ENCODE assay signal across 15 cellular contexts in the genomic region with DNA sequence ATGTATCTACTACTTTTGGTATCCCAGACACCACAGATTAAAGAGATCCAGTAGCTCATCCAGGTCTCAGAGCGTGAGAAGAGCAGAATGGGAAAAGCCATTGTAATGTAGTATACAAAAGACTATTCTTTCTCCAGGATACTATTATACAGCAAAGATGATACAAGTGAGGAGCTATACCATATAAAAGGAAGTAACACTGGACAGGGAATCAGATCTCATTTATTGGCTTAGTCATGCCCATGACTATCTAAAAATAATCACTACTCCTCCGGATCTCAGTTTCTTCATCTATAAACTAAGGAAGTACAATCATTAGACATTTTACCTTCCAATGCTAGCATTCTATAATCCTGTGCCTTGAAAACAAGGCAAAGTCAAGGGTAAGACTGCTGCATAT. TPM values are rescaled to one million over a fixed set of nuclear protein-coding genes. Genes with fewer than 3 reads are reported as not detected.
DNase-seq lines count a peak whose midpoint lies in the region; ATAC-seq and TF ChIP-seq lines count a peak whose summit lies in the region.
"Had no signal": no experiment of that assay in that cellular context is flagged by ENCODE, and none has a peak within 500 bp of the region (broad histone marks: within the 10 kb centered on the region; RNA-seq: fewer than 3 reads in every experiment).

No MANE protein-coding gene starts in this region.

- POLR2A ChIA-PET in PC-3 (lab: Charles Lee; ENCODE audit: unreplicated experiment), result no interaction called here

- CTCF ChIA-PET in PC-3 (lab: Charles Lee), result no interaction called here

- H3K36me3 ChIP-seq in PC-3 (ENCODE audit: low read depth, low read length) (peaks cover 15% of the 10 kb centered on the region), neutrophil (peaks cover 46% of the 10 kb centered on the region)

- intact Hi-C loops in natural killer cell (cut with micrococcal nuclease), result no loop called here
- intact Hi-C loops in PC-3 (cut with micrococcal nuclease), result no loop called here

- H3K36me3 Mint-ChIP-seq in natural killer cell, result no peaks in the 10 kb centered on the region
- peaks cover 10% of the 10 kb centered on the region for H3K36me3 Mint-ChIP-seq in natural killer cell treated with Interleukin-12 subunit alpha and Interleukin-12 subunit beta and Interleukin-15 and Interleukin-18, amount 100 ng/mL, for 72 hours

- H3K27ac ChIP-seq in PC-3 (ENCODE audit: low read length), result peak overlapping the region; percentile 77
- peak overlapping the region; percentile 39 for H3K27ac ChIP-seq in neutrophil
- H3K27ac ChIP-seq: A549 had no signal

- H3K79me2 ChIP-seq in PC-3 (ENCODE audit: low read length), result no peaks in the 10 kb centered on the region

- DNase-seq in natural killer cell, result no peak
- DNase-seq in natural killer cell treated with Interleukin-12 subunit alpha and Interleukin-12 subunit beta and Interleukin-15 and Interleukin-18, amount 100 ng/mL, for 72 hours (ENCODE audit: low spot score), result no peak
- peak; percentile 72 for DNase-seq in PC-3
- no peak for DNase-seq in NCI-H1048 (lab: John Stamatoyannopoulos, UW)
- DNase-seq in ACHN, result no peak
- DNase-seq in foreskin melanocyte, result no peak
- DNase-seq: CD4-positive, alpha-beta memory T cell; DMS79; GDM1; NCI-H1436 treated with DMSO at 0.1 percent for 48 hours; NCI-H345; NCI-H526 treated with DMSO at 0.1 percent for 48 hours had no signal

- in situ Hi-C loops in ACHN (cut with HindIII; ENCODE audit: low pct_ligation_motif_present, low pct_unique_long_range_greater_than_20kb, low sequenced_read_pairs), result no loop called here

- ATAC-seq in natural killer cell (no peak), PC-3 (peak; percentile 51)
- no peak for ATAC-seq in natural killer cell treated with Interleukin-12 subunit alpha and Interleukin-12 subunit beta and Interleukin-15 and Interleukin-18, amount 100 ng/mL, for 72 hours
- ATAC-seq: A549, GM23338 had no signal

- H2AFZ ChIP-seq in PC-3 (ENCODE audit: low read length), result no peak overlapping the region
- H2AFZ ChIP-seq: GM23338 had no signal

- H3K27ac Mint-ChIP-seq in natural killer cell, result peak overlapping the region; percentile 5 to 50
- H3K27ac Mint-ChIP-seq in natural killer cell treated with Interleukin-12 subunit alpha and Interleukin-12 subunit beta and Interleukin-15 and Interleukin-18, amount 100 ng/mL, for 72 hours, result no peak overlapping the region
- H3K27ac Mint-ChIP-seq: GM23338 had no signal

- no peaks in the 10 kb centered on the region for H4K20me1 ChIP-seq in PC-3 (ENCODE audit: low read length)

- BruUV-seq in PC-3 (replicated peaks; lab: Mats Ljungman, UMichigan), result no TSS peak

- H3K4me3 Mint-ChIP-seq in natural killer cell, result no peak overlapping the region
- no peak overlapping the region for H3K4me3 Mint-ChIP-seq in natural killer cell treated with Interleukin-12 subunit alpha and Interleukin-12 subunit beta and Interleukin-15 and Interleukin-18, amount 100 ng/mL, for 72 hours
- H3K4me3 Mint-ChIP-seq: CD4-positive, alpha-beta memory T cell; GM23338 had no signal

- H3K9ac ChIP-seq in PC-3 (ENCODE audit: low read length), result peak overlapping the region; percentile 33

- no peaks in the 10 kb centered on the region for H3K9me3 Mint-ChIP-seq in natural killer cell
- no peaks in the 10 kb centered on the region for H3K9me3 Mint-ChIP-seq in natural killer cell treated with Interleukin-12 subunit alpha and Interleukin-12 subunit beta and Interleukin-15 and Interleukin-18, amount 100 ng/mL, for 72 hours
- H3K9me3 Mint-ChIP-seq: CD4-positive, alpha-beta memory T cell; GM23338 had no signal

- H3K27me3 ChIP-seq in PC-3 (ENCODE audit: low read length), result no peaks in the 10 kb centered on the region
- H3K27me3 ChIP-seq in neutrophil, result no peaks in the 10 kb centered on the region

- H3K4me2 ChIP-seq in PC-3 (ENCODE audit: low read length), result peak overlapping the region; percentile 60
- H3K4me2 ChIP-seq: A549, GM23338 had no signal

- no peaks in the 10 kb centered on the region for H3K27me3 Mint-ChIP-seq in natural killer cell (ENCODE audit: low read depth in 2 of 2)
- no peaks in the 10 kb centered on the region for H3K27me3 Mint-ChIP-seq in natural killer cell treated with Interleukin-12 subunit alpha and Interleukin-12 subunit beta and Interleukin-15 and Interleukin-18, amount 100 ng/mL, for 72 hours
- H3K27me3 Mint-ChIP-seq: CD4-positive, alpha-beta memory T cell had no signal

- peaks cover 27 to 37% of the 10 kb centered on the region in 2 donors for H3K4me1 Mint-ChIP-seq in natural killer cell
- peaks cover 20% of the 10 kb centered on the region in 2 donors for H3K4me1 Mint-ChIP-seq in natural killer cell treated with Interleukin-12 subunit alpha and Interleukin-12 subunit beta and Interleukin-15 and Interleukin-18, amount 100 ng/mL, for 72 hours (ENCODE audit: low read depth in 2 of 2)
- H3K4me1 Mint-ChIP-seq: GM23338 had no signal

- no peaks in the 10 kb centered on the region for H3K9me2 ChIP-seq in PC-3 (replicated peaks; ENCODE audit: low read length)

- H3K4me3 ChIP-seq in PC-3 (ENCODE audit: low read length) (no peak overlapping the region), neutrophil (ENCODE audit: low read depth in 1 of 2, low read length in 1 of 2) (no peak overlapping the region)
- H3K4me3 ChIP-seq: A549, GM23338 had no signal

- H3K4me1 ChIP-seq in PC-3 (ENCODE audit: insufficient read depth, low read length), result peaks cover 34% of the 10 kb centered on the region
- H3K4me1 ChIP-seq in neutrophil (ENCODE audit: control insufficient read depth in 1 of 2, insufficient read depth in 1 of 2, low read depth in 1 of 2, low read length in 1 of 2), result peaks cover 6 to 12% of the 10 kb centered on the region in 2 experiments

- TF ChIP-seq CTCF in natural killer cell (IDR thresholded peaks at IDR 0.05) (no peak), PC-3 (conservative IDR thresholded peaks at IDR 0.05; ENCODE audit: low read depth, low read length) (no peak), neutrophil (IDR thresholded peaks at IDR 0.05) (no peak)

- H3F3A ChIP-seq in PC-3 (ENCODE audit: low read length, unreplicated experiment), result peaks cover 13% of the 10 kb centered on the region

- no peaks in the 10 kb centered on the region for H3K9me3 ChIP-seq in PC-3 (ENCODE audit: low read length)
- H3K9me3 ChIP-seq in neutrophil, result no peaks in the 10 kb centered on the region

RNA-seq across cellular contexts. Expression of a gene that starts 19.4 kb away (rescaled TPM):
- 10 to 100 TPM in 2 of 3 donors, 1 to 10 TPM in 1; 9.0 to 17.0 (median 10.5) TPM for total RNA-seq in natural killer cell
- 10 to 100 TPM in 1 of 2 donors, 1 to 10 TPM in 1; 7.4 to 17.3 TPM for total RNA-seq in natural killer cell treated with Interleukin-12 subunit alpha and Interleukin-12 subunit beta and Interleukin-15 and Interleukin-18, amount 100 ng/mL, for 72 hours
- total RNA-seq in PC-3 (2014; rRNA removed), result 6.7 and 14.1 TPM in 2 replicates

RNA-seq across cellular contexts. Expression of a gene that starts 19.8 kb away (rescaled TPM):
- total RNA-seq in natural killer cell (100 to 1,000 TPM in 1 of 3 donors, 10 to 100 TPM in 2; 46.9 to 117 (median 48.3) TPM), PC-3 (2014; rRNA removed) (122 TPM in 1 of 2 replicates, not detected in the other)
- total RNA-seq in natural killer cell treated with Interleukin-12 subunit alpha and Interleukin-12 subunit beta and Interleukin-15 and Interleukin-18, amount 100 ng/mL, for 72 hours, result 10 to 100 TPM; 13.9 to 39.8 TPM
- total RNA-seq: GM23338 had no signal

RNA-seq across cellular contexts. Expression of a gene that starts 31.5 kb away (rescaled TPM):
- total RNA-seq in natural killer cell, result not detected
- not detected for total RNA-seq in natural killer cell treated with Interleukin-12 subunit alpha and Interleukin-12 subunit beta and Interleukin-15 and Interleukin-18, amount 100 ng/mL, for 72 hours
- not detected in 2 replicates for total RNA-seq in PC-3 (2014; rRNA removed)
- total RNA-seq: CD4-positive, alpha-beta memory T cell had no signal

Comparison
In these comparisons a context has a peak if more than half of its experiments do, and no peak if none do; other contexts are left out.
1. H3K27ac Mint-ChIP-seq: peak in natural killer cell (2 of 2); none in natural killer cell treated with Interleukin-12 subunit alpha and Interleukin-12 subunit beta and Interleukin-15 and Interleukin-18, amount 100 ng/mL, for 72 hours (0 of 2).